Comparison of ENCODE assay signal across 8 cellular contexts in the genomic region with DNA sequence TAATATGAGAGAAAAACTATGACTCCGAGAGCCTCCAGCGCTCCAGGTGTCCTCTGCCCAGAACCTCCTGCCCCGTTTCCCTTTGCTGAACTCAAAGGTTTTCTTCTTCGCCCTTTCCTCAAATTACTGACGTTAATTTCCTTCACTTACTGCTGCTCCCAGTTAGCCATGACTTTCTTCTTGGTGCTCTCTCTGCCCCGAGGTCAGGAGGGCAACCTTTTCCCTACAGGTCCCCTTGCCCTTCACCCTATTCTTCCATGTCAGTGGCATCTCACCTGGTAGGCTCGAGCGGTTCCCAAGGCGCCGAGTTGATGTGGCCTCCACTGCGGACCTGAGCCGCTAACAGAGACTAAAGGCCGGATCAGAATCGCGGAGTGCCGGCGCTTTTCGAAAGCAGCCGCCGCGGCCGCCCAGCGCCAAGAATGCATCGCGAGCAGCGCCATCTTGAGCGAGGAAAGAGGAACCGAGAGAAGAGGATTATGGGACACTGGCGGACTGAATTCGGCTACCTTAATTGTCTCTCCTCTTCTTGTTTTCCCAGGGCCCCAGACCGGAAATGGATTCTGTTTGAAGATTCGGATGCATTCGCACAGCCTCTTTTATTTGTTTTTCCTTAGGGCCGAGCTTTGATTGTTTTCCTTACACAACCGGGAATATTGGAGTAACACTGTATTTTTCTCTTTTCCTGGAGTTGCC. TPM values are rescaled to one million over a fixed set of nuclear protein-coding genes. Genes with fewer than 3 reads are reported as not detected.
A peak's percentile ranks its signal among the peaks of the same experiment; 100 is the strongest.
DNase-seq lines count a peak whose midpoint lies in the region; ATAC-seq and TF ChIP-seq lines count a peak whose summit lies in the region.

A gene (minus strand): TSS at position 454 of the 696 bp plus-strand sequence. CDS start 11 bp downstream, at position 443.

- H3K9me3 ChIP-seq in BE2C (no peaks in the 10 kb centered on the region), duodenal mucosa (ENCODE audit: control insufficient read depth in 1 of 2, low read length in 2 of 2) (no peaks in the 10 kb centered on the region), liver (ENCODE audit: control insufficient read depth in 4 of 4, low read length in 3 of 4) (no peaks in the 10 kb centered on the region)

- DNase-seq in BE2C: peak; percentile 54
- DNase-seq in NCI-H524 treated with DMSO at 0.1 percent for 48 hours (lab: John Stamatoyannopoulos, UW): peak; percentile 64
- peak; percentile 47 for DNase-seq in activated CD4-positive, alpha-beta T cell treated with anti-CD3 and anti-CD28 coated beads, Interleukin-2, amount 50 U/mL, for 1 hour
- peak; percentile 49 for DNase-seq in stimulated activated CD4-positive, alpha-beta T cell treated with anti-CD3 and anti-CD28 coated beads, Interleukin-4, amount 100 ng/mL, for 1 hour

- TF ChIP-seq CTCF in BE2C (IDR thresholded peaks at IDR 0.05; ENCODE audit: low read depth, low read length): peak; percentile 26; the same call in 1 of the 2 replicates
- TF ChIP-seq CTCF in liver (IDR thresholded peaks at IDR 0.05; ENCODE audit: low read depth, low read length, missing input control): no peak

- H3K9ac ChIP-seq in duodenal mucosa (ENCODE audit: low read depth in 1 of 2, low read length in 2 of 2) (peak within 1 kb of the TSS; percentile 74), liver (ENCODE audit: low read depth in 1 of 2, low read length in 2 of 2) (peak within 1 kb of the TSS; percentile 23 to 76)

- WGBS in liver: under 1% methylated on average over 35 of the region's 35 CpGs

- peak; percentile 94 for ATAC-seq in HG03442 (IDR thresholded peaks at IDR 0.05; ENCODE audit: unreplicated experiment)

- H3K36me3 ChIP-seq in BE2C (no peaks in the 10 kb centered on the region), duodenal mucosa (ENCODE audit: control insufficient read depth in 1 of 2, insufficient read depth in 2 of 2, low read length in 2 of 2) (no peaks in the 10 kb centered on the region), liver (ENCODE audit: control insufficient read depth in 4 of 4, insufficient read depth in 3 of 4, low read depth in 1 of 4, low read length in 3 of 4) (no peaks in the 10 kb centered on the region)

- H3K4me1 ChIP-seq in BE2C: no peaks in the 10 kb centered on the region
- H3K4me1 ChIP-seq in duodenal mucosa (ENCODE audit: control insufficient read depth in 1 of 2, insufficient read depth in 2 of 2, low read length in 2 of 2): peaks cover 4 to 13% of the 10 kb centered on the region in 2 donors
- peaks cover 0 to 8% (median 4%) of the 10 kb centered on the region in 4 donors for H3K4me1 ChIP-seq in liver (ENCODE audit: control insufficient read depth in 4 of 4, insufficient read depth in 4 of 4, low read length in 3 of 4)

- TF ChIP-seq RAD21 in liver (IDR thresholded peaks at IDR 0.05): peak; percentile 18 to 44

- peak; percentile 73 for TF ChIP-seq POLR2A in GM19193 (IDR thresholded peaks at IDR 0.05; ENCODE audit: extremely low read depth, insufficient read depth, insufficient read length)

- H3K4me3 ChIP-seq in BE2C (ENCODE audit: low read depth, low read length) (peak within 1 kb of the TSS; percentile 86), duodenal mucosa (ENCODE audit: low read depth in 1 of 2, low read length in 2 of 2) (peak within 1 kb of the TSS; percentile 70 to 87), liver (ENCODE audit: low read depth in 1 of 3, low read length in 3 of 3) (peak within 1 kb of the TSS; percentile 70 to 95 (median 78))

- H3K27me3 ChIP-seq in BE2C: no peaks in the 10 kb centered on the region
- no peaks in the 10 kb centered on the region for H3K27me3 ChIP-seq in duodenal mucosa (ENCODE audit: control insufficient read depth in 1 of 2, insufficient read depth in 2 of 2, low read length in 2 of 2)
- no peaks in the 10 kb centered on the region for H3K27me3 ChIP-seq in liver (ENCODE audit: control insufficient read depth in 4 of 4, insufficient read depth in 4 of 4, low read length in 3 of 4)

- H3K27ac ChIP-seq in duodenal mucosa (ENCODE audit: low read depth, low read length) (peak within 1 kb of the TSS; percentile 61), liver (ENCODE audit: low read depth in 1 of 2, low read length in 2 of 2) (peak within 1 kb of the TSS; percentile 70 to 84)

TF ChIP-seq in liver, 16 proteins besides CTCF, POLR2A, EP300 and RAD21:
- TF ChIP-seq, protein P1, sequence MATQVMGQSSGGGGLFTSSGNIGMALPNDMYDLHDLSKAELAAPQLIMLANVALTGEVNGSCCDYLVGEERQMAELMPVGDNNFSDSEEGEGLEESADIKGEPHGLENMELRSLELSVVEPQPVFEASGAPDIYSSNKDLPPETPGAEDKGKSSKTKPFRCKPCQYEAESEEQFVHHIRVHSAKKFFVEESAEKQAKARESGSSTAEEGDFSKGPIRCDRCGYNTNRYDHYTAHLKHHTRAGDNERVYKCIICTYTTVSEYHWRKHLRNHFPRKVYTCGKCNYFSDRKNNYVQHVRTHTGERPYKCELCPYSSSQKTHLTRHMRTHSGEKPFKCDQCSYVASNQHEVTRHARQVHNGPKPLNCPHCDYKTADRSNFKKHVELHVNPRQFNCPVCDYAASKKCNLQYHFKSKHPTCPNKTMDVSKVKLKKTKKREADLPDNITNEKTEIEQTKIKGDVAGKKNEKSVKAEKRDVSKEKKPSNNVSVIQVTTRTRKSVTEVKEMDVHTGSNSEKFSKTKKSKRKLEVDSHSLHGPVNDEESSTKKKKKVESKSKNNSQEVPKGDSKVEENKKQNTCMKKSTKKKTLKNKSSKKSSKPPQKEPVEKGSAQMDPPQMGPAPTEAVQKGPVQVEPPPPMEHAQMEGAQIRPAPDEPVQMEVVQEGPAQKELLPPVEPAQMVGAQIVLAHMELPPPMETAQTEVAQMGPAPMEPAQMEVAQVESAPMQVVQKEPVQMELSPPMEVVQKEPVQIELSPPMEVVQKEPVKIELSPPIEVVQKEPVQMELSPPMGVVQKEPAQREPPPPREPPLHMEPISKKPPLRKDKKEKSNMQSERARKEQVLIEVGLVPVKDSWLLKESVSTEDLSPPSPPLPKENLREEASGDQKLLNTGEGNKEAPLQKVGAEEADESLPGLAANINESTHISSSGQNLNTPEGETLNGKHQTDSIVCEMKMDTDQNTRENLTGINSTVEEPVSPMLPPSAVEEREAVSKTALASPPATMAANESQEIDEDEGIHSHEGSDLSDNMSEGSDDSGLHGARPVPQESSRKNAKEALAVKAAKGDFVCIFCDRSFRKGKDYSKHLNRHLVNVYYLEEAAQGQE (IDR thresholded peaks at IDR 0.05): no peak
- peak; percentile 34 to 46 for TF ChIP-seq HNF4A (conservative IDR thresholded peaks at IDR 0.05)
- TF ChIP-seq HNF4G (IDR thresholded peaks at IDR 0.05): no peak
- no peak for TF ChIP-seq EGR1 (IDR thresholded peaks at IDR 0.05; ENCODE audit: low read depth in 2 of 2)
- no peak for TF ChIP-seq SP1 (IDR thresholded peaks at IDR 0.05)
- TF ChIP-seq, protein P2, sequence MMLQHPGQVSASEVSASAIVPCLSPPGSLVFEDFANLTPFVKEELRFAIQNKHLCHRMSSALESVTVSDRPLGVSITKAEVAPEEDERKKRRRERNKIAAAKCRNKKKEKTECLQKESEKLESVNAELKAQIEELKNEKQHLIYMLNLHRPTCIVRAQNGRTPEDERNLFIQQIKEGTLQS (IDR thresholded peaks at IDR 0.05): peak; percentile 28
- TF ChIP-seq, protein P3, sequence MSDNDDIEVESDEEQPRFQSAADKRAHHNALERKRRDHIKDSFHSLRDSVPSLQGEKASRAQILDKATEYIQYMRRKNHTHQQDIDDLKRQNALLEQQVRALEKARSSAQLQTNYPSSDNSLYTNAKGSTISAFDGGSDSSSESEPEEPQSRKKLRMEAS (IDR thresholded peaks at IDR 0.05): no peak
- peak; percentile 76 for TF ChIP-seq NR2F2 (IDR thresholded peaks at IDR 0.05)
- peak; percentile 49 to 79 for TF ChIP-seq GABPA (IDR thresholded peaks at IDR 0.05 in 1 of 2, conservative IDR thresholded peaks at IDR 0.05 in 1 of 2)
- peak; percentile 60 to 68 for TF ChIP-seq RXRA (IDR thresholded peaks at IDR 0.05)
- TF ChIP-seq FOXA1 (IDR thresholded peaks at IDR 0.05): no peak
- TF ChIP-seq JUND (IDR thresholded peaks at IDR 0.05): no peak
- TF ChIP-seq FOXA2 (IDR thresholded peaks at IDR 0.05): no peak
- TF ChIP-seq TAF1 (conservative IDR thresholded peaks at IDR 0.05): peak; percentile 61
- TF ChIP-seq, protein P4, sequence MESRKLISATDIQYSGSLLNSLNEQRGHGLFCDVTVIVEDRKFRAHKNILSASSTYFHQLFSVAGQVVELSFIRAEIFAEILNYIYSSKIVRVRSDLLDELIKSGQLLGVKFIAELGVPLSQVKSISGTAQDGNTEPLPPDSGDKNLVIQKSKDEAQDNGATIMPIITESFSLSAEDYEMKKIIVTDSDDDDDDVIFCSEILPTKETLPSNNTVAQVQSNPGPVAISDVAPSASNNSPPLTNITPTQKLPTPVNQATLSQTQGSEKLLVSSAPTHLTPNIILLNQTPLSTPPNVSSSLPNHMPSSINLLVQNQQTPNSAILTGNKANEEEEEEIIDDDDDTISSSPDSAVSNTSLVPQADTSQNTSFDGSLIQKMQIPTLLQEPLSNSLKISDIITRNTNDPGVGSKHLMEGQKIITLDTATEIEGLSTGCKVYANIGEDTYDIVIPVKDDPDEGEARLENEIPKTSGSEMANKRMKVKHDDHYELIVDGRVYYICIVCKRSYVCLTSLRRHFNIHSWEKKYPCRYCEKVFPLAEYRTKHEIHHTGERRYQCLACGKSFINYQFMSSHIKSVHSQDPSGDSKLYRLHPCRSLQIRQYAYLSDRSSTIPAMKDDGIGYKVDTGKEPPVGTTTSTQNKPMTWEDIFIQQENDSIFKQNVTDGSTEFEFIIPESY (IDR thresholded peaks at IDR 0.05): peak; percentile 43
- TF ChIP-seq YY1 (IDR thresholded peaks at IDR 0.05): peak; percentile 97

RNA-seq across cellular contexts. Expression of the gene that starts here (rescaled TPM):
- 8.2 TPM for polyA plus RNA-seq in BE2C (2012; ENCODE audit: insufficient read depth, insufficient read length, low read depth)
- 10 to 100 TPM; 23.9 to 26.1 TPM for total RNA-seq in liver
- polyA plus RNA-seq in liver: 10 to 100 TPM; 10.7 to 10.9 TPM

Comparison
In these comparisons a context has a peak if more than half of its experiments do, and no peak if none do; other contexts are left out.
1. Peak in every context shown above with its lines: DNase-seq, ATAC-seq, H3K4me3 ChIP-seq and H3K27ac ChIP-seq.